1 cellular context compared by ENCODE assay signal in genomic region chr19:42096255-42096837, GRCh38.
TF ChIP-seq lines count a peak whose summit lies in the region.

No MANE protein-coding gene starts in this region.

TF ChIP-seq in K562, 482 proteins besides CTCF, POLR2A, EP300 and RAD21:
- TF ChIP-seq ZNF707 (CRISPR knock-in tag; conservative IDR thresholded peaks at IDR 0.05) (no peak), CAMTA2 (CRISPR knock-in tag; conservative IDR thresholded peaks at IDR 0.05) (no peak), KDM1A (IDR thresholded peaks at IDR 0.05) (peak; percentile 42 to 52; a peak in 3 of 4 replicates)
